8 cellular contexts compared by ENCODE assay signal in genomic region chr21:37367301-37367757, GRCh38. TPM values are rescaled to one million over a fixed set of nuclear protein-coding genes. Genes with fewer than 3 reads are reported as not detected.
A peak's percentile ranks its signal among the peaks of the same experiment; 100 is the strongest.
DNase-seq lines count a peak whose midpoint lies in the region; ATAC-seq, FAIRE-seq and TF ChIP-seq lines count a peak whose summit lies in the region.

No MANE protein-coding gene starts in this region.

- H3K9ac ChIP-seq in kidney (ENCODE audit: low read length in 2 of 2), result peak overlapping the region in 1 of 2 donors; percentile 5

- no peaks in the 10 kb centered on the region for H3K9me3 ChIP-seq in kidney (ENCODE audit: control insufficient read depth in 1 of 2, low read length in 2 of 2)

- intact Hi-C loops in kidney (cut with DNase I), result loop anchor here (10.0 kb wide), 1 partner anchor 93 kb away; no protein-coding TSS in a partner anchor

- H3K9me3 Mint-ChIP-seq in activated naive CD8-positive, alpha-beta T cell treated with anti-CD3 and anti-CD28 coated beads, Interleukin-2, amount 50 U/mL, for 24 hours, result no peaks in the 10 kb centered on the region

- DNase-seq in Daoy (ENCODE audit: low read depth) (peak; percentile 37), kidney (peak; percentile 82), substantia nigra (lab: John Stamatoyannopoulos, UW) (peak in 9 of 49 donors; percentile 14 to 71 (median 43)), DMS79 (lab: John Stamatoyannopoulos, UW) (no peak), RKO (ENCODE audit: low spot score) (no peak), NCI-H510A (lab: John Stamatoyannopoulos, UW) (no peak)
- peak; percentile 22 for DNase-seq in activated naive CD8-positive, alpha-beta T cell treated with anti-CD3 and anti-CD28 coated beads, Interleukin-2, amount 50 U/mL, for 24 hours

- peaks cover 3% of the 10 kb centered on the region for H3K36me3 Mint-ChIP-seq in activated naive CD8-positive, alpha-beta T cell treated with anti-CD3 and anti-CD28 coated beads, Interleukin-2, amount 50 U/mL, for 24 hours (ENCODE audit: low read depth)

- peak overlapping the region; percentile 99 to 100 for H3K27ac ChIP-seq in kidney (ENCODE audit: low read depth in 2 of 2, low read length in 2 of 2)
- peak overlapping the region; percentile 99 for H3K27ac ChIP-seq in substantia nigra (ENCODE audit: low read depth, low read length, poor library complexity, severe bottlenecking)

- H3K4me3 ChIP-seq in kidney (ENCODE audit: low read length in 2 of 2), result peak overlapping the region in 1 of 2 donors; percentile 90

- ATAC-seq in HG03064 (IDR thresholded peaks at IDR 0.05; ENCODE audit: low read depth, unreplicated experiment), result peak; percentile 12
- ATAC-seq in activated naive CD8-positive, alpha-beta T cell treated with anti-CD3 and anti-CD28 coated beads, Interleukin-2, amount 50 U/mL, for 24 hours, result no peak

- TF ChIP-seq CTCF in kidney (IDR thresholded peaks at IDR 0.05; ENCODE audit: borderline replicate concordance, extremely low read depth, insufficient read depth), result no peak

- no peaks in the 10 kb centered on the region for H3K36me3 ChIP-seq in kidney (ENCODE audit: control insufficient read depth in 1 of 2, insufficient read depth in 2 of 2, low read length in 2 of 2)

- peaks cover 2% of the 10 kb centered on the region for H3K27me3 Mint-ChIP-seq in activated naive CD8-positive, alpha-beta T cell treated with anti-CD3 and anti-CD28 coated beads, Interleukin-2, amount 50 U/mL, for 24 hours

- no peak overlapping the region for H3K4me3 Mint-ChIP-seq in activated naive CD8-positive, alpha-beta T cell treated with anti-CD3 and anti-CD28 coated beads, Interleukin-2, amount 50 U/mL, for 24 hours

- FAIRE-seq in kidney (lab: Jason Lieb, UNC), result no peak

- no peak overlapping the region for H3K27ac Mint-ChIP-seq in activated naive CD8-positive, alpha-beta T cell treated with anti-CD3 and anti-CD28 coated beads, Interleukin-2, amount 50 U/mL, for 24 hours

- peaks cover 54% of the 10 kb centered on the region for H3K4me1 Mint-ChIP-seq in activated naive CD8-positive, alpha-beta T cell treated with anti-CD3 and anti-CD28 coated beads, Interleukin-2, amount 50 U/mL, for 24 hours

- H3K4me1 ChIP-seq in kidney (ENCODE audit: control insufficient read depth in 1 of 2, insufficient read depth in 1 of 2, low read depth in 1 of 2, low read length in 2 of 2), result peaks cover 6 to 17% of the 10 kb centered on the region in 2 donors

RNA-seq across cellular contexts. Expression of gene DYRK1A, which starts 0.8 kb away (rescaled TPM):
- total RNA-seq in Daoy (2014; rRNA removed; shearing (Covaris generic)), result 34.8 and 36.9 TPM in 2 replicates
- total RNA-seq in kidney, result 78.0 TPM
- polyA plus RNA-seq in kidney (ENCODE audit: insufficient read depth, low read depth, low replicate concordance), result 14.5 TPM

Comparison
In these comparisons a context has a peak if more than half of its experiments do, and no peak if none do; other contexts are left out.
1. DNase-seq: peak in Daoy (single experiment), activated naive CD8-positive, alpha-beta T cell treated with anti-CD3 and anti-CD28 coated beads, Interleukin-2, amount 50 U/mL, for 24 hours (single experiment) and kidney (single experiment); none in DMS79 (single experiment), RKO (single experiment) and NCI-H510A (single experiment).